ENCODE assay signal across 8 cellular contexts in the genomic region with DNA sequence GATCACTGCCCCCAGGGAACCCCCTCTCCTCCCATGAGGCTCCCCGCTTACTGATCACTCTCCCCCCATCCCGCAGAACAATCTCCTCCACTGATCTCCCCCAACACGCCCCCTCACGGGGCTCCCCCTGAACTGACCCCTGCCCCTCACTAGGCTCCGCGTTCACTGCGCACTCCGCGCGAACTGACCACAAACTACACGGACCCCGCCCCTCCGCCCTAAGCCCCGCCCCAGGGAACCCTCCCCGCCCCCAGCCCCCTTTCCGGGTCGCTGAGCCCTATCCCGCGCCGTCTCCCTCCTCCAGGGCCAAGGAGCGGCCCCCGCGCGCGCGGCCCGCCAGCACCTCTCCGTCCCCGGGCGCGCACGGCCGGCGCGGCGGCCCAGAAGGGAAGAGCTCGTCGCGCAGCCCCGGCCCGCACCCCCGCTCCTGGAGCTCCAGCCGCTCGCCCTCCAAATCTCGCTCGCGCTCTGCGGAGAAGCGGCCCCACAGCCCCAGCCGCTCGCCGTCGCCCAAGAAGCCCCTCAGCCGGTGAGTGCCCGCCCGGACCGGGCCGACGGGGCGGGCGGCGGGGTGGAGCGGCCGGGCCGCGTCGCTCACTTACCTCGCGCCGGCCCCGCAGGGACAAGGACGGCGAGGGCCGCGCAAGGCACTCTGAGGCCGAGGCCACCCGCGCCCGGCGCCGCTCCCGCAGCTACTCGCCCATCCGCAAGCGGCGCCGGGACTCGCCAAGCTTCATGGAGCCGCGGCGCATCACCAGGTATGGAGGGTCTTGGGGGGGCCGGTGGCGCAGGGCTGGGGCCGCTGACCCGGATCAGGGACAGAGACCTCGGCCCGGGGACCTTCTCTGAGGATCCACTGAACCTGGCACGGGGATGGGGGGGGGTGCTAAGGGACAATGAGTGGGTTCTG. TPM values are rescaled to one million over a fixed set of nuclear protein-coding genes. Genes with fewer than 3 reads are reported as not detected.
DNase-seq lines count a peak whose midpoint lies in the region; ATAC-seq and TF ChIP-seq lines count a peak whose summit lies in the region.

No MANE protein-coding gene starts in this region.

- no peaks in the 10 kb centered on the region for H3K36me3 ChIP-seq in brain microvascular endothelial cell (replicated peaks)
- no peaks in the 10 kb centered on the region for H3K36me3 ChIP-seq in thyroid gland

- peak overlapping the region; percentile 81 for H3K4me3 Mint-ChIP-seq in activated CD4-positive, alpha-beta T cell treated with anti-CD3 and anti-CD28 coated beads, Interleukin-2, amount 10 ng/mL, durations not matched to agents 24 days and 14 days

- peak; percentile 73 for DNase-seq in activated CD4-positive, alpha-beta T cell treated with anti-CD3 and anti-CD28 coated beads, Interleukin-2, amount 10 ng/mL, durations not matched to agents 24 days and 14 days
- no peak for DNase-seq in activated CD4-positive, alpha-beta T cell treated with anti-CD3 and anti-CD28 coated beads for 4 hours
- no peak for DNase-seq in brain microvascular endothelial cell
- DNase-seq in left kidney (ENCODE audit: low read depth, low spot score) = peak; percentile 72
- DNase-seq in thyroid gland = no peak
- DNase-seq in nucleus accumbens (lab: John Stamatoyannopoulos, UW) = no peak
- DNase-seq in activated CD4-positive, alpha-beta T cell treated with anti-CD3 and anti-CD28 coated beads for 48 hours = no peak

- H3K27me3 Mint-ChIP-seq in activated CD4-positive, alpha-beta T cell treated with anti-CD3 and anti-CD28 coated beads, Interleukin-2, amount 10 ng/mL, durations not matched to agents 24 days and 14 days = peaks cover 47% of the 10 kb centered on the region

- H3K4me1 ChIP-seq in thyroid gland = peaks cover 0 to 24% of the 10 kb centered on the region in 2 donors

- intact Hi-C loops in activated CD4-positive, alpha-beta T cell treated with anti-CD3 and anti-CD28 coated beads, Interleukin-2, amount 10 ng/mL, durations not matched to agents 24 days and 14 days (cut with micrococcal nuclease) = no loop called here
- intact Hi-C loops in thyroid gland (cut with DNase I) = no loop called here

- 0 to 9% methylated on average over 5 to 7 of the region's 98 CpGs for WGBS in thyroid gland, 2 donors

- peak in 1 of 2 donors; percentile 30 for TF ChIP-seq POLR2A in thyroid gland (IDR thresholded peaks at IDR 0.05)

- no peaks in the 10 kb centered on the region for H3K9me3 ChIP-seq in thyroid gland

- H3K27me3 ChIP-seq in brain microvascular endothelial cell (replicated peaks) (peaks cover 35% of the 10 kb centered on the region), thyroid gland (no peaks in the 10 kb centered on the region)

- in situ Hi-C loops in brain microvascular endothelial cell (cut with HindIII; ENCODE audit: low pct_ligation_motif_present, low sequenced_read_pairs) = no loop called here

- H3K36me3 Mint-ChIP-seq in activated CD4-positive, alpha-beta T cell treated with anti-CD3 and anti-CD28 coated beads, Interleukin-2, amount 10 ng/mL, durations not matched to agents 24 days and 14 days (ENCODE audit: low read depth) = peaks cover 2% of the 10 kb centered on the region

- H3K9me3 Mint-ChIP-seq in activated CD4-positive, alpha-beta T cell treated with anti-CD3 and anti-CD28 coated beads, Interleukin-2, amount 10 ng/mL, durations not matched to agents 24 days and 14 days = no peaks in the 10 kb centered on the region

- peaks cover 10% of the 10 kb centered on the region for H3K4me1 Mint-ChIP-seq in activated CD4-positive, alpha-beta T cell treated with anti-CD3 and anti-CD28 coated beads, Interleukin-2, amount 10 ng/mL, durations not matched to agents 24 days and 14 days

- H3K27ac ChIP-seq in brain microvascular endothelial cell (no peak overlapping the region), thyroid gland (peak overlapping the region in 2 of 3 donors; percentile 23 to 37)

- TF ChIP-seq CTCF in brain microvascular endothelial cell (IDR thresholded peaks at IDR 0.05; ENCODE audit: low read depth, low read length, missing control alignments) = no peak
- no peak for TF ChIP-seq CTCF in thyroid gland (IDR thresholded peaks at IDR 0.05)

- H3K4me3 ChIP-seq in brain microvascular endothelial cell (ENCODE audit: low read depth, low read length) (peak overlapping the region; percentile 24), thyroid gland (replicated peaks in 1 of 3) (peak overlapping the region in 1 of 3 donors; percentile 59)

- no peak for ATAC-seq in HG03432 (IDR thresholded peaks at IDR 0.05; ENCODE audit: unreplicated experiment)

- no peak overlapping the region for H3K27ac Mint-ChIP-seq in activated CD4-positive, alpha-beta T cell treated with anti-CD3 and anti-CD28 coated beads, Interleukin-2, amount 10 ng/mL, durations not matched to agents 24 days and 14 days

RNA-seq across cellular contexts. Expression of a gene that starts 19.9 kb away (rescaled TPM):
- 112 and 117 TPM in 2 replicates for total RNA-seq in activated CD4-positive, alpha-beta T cell treated with anti-CD3 and anti-CD28 coated beads, Interleukin-2, amount 10 ng/mL, durations not matched to agents 24 days and 14 days
- total RNA-seq in thyroid gland = 100 to 1,000 TPM; 388 to 879 (median 551) TPM

Comparison
In these comparisons a context has a peak if more than half of its experiments do, and no peak if none do; other contexts are left out.
1. DNase-seq: peak in activated CD4-positive, alpha-beta T cell treated with anti-CD3 and anti-CD28 coated beads, Interleukin-2, amount 10 ng/mL, durations not matched to agents 24 days and 14 days (single experiment) and left kidney (single experiment); none in activated CD4-positive, alpha-beta T cell treated with anti-CD3 and anti-CD28 coated beads for 4 hours (0 of 2), brain microvascular endothelial cell (single experiment), thyroid gland (0 of 2), nucleus accumbens (0 of 56) and activated CD4-positive, alpha-beta T cell treated with anti-CD3 and anti-CD28 coated beads for 48 hours (single experiment).